In the genomic region with DNA sequence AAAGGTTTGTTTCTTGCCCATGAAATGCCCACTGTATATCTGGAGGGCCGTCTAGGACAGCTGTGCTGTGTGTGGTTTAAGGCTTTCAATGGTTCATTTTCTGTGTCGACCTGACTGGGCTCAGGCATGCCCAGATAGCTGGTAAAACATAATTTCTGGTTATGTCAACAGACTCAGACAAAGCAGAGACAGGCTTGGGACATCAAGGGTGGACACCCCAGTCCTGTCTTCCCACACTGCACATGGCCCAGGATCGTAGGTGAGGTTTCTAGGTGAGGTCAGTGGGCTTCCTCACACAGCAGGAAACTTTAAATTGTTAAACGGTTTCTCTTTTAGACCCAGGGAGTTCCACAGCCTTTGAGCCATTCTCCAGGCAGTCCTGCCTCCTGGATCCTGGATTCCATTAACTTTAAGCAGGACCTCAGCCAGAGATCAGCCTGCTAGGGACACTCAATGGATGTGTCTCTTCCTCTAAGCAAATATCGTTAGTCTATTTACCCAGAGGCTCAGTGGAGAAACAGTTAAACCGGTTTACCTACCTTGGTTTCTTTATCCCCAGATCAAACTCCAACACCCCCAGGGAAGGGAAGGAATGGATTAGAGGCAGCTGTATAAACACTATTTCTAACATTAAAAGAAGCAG, we compare ENCODE assay signal across 10 cellular contexts.
DNase-seq lines count a peak whose midpoint lies in the region; ATAC-seq and TF ChIP-seq lines count a peak whose summit lies in the region.
"Had no signal": no experiment of that assay in that cellular context is flagged by ENCODE, and none has a peak within 500 bp of the region (broad histone marks: within the 10 kb centered on the region; RNA-seq: fewer than 3 reads in every experiment).

No MANE protein-coding gene starts in this region.

- TF ChIP-seq CTCF in left lung (IDR thresholded peaks at IDR 0.05): no peak

- no peaks in the 10 kb centered on the region for H3K36me3 Mint-ChIP-seq in stimulated activated naive B cell treated with anti-CD40 and anti-IgM and Interleukin-4, amounts not matched to agents 10 μg/mL and 1 μg/mL and 100 μg/mL, for 72 hours
- H3K36me3 Mint-ChIP-seq: activated CD4-positive, alpha-beta memory T cell treated with anti-CD3 and anti-CD28 coated beads for 36 hours had no signal

- no peak overlapping the region for H3K4me3 Mint-ChIP-seq in stimulated activated naive B cell treated with anti-CD40 and anti-IgM and Interleukin-4, amounts not matched to agents 10 μg/mL and 1 μg/mL and 100 μg/mL, for 72 hours
- H3K4me3 Mint-ChIP-seq: activated CD4-positive, alpha-beta memory T cell treated with anti-CD3 and anti-CD28 coated beads for 36 hours had no signal

- H3K9me3 ChIP-seq in left lung: no peaks in the 10 kb centered on the region

- H3K4me1 ChIP-seq in left lung: no peaks in the 10 kb centered on the region
- H3K4me1 ChIP-seq: BLaER1 treated with 17β-estradiol and CSF1 and Interleukin-3, amounts not matched to agents 10 nM and 100 nM had no signal

- H3K9me3 Mint-ChIP-seq in stimulated activated naive B cell treated with anti-CD40 and anti-IgM and Interleukin-4, amounts not matched to agents 10 μg/mL and 1 μg/mL and 100 μg/mL, for 72 hours: no peaks in the 10 kb centered on the region
- H3K9me3 Mint-ChIP-seq: activated CD4-positive, alpha-beta memory T cell treated with anti-CD3 and anti-CD28 coated beads for 36 hours had no signal

- H3K27ac ChIP-seq in left lung: no peak overlapping the region
- H3K27ac ChIP-seq: BLaER1 treated with 17β-estradiol and CSF1 and Interleukin-3, amounts not matched to agents 10 nM and 100 nM had no signal

- H3K36me3 ChIP-seq in left lung: no peaks in the 10 kb centered on the region
- H3K36me3 ChIP-seq: BLaER1 treated with 17β-estradiol and CSF1 and Interleukin-3, amounts not matched to agents 10 nM and 100 nM had no signal

- H3K4me1 Mint-ChIP-seq in stimulated activated naive B cell treated with anti-CD40 and anti-IgM and Interleukin-4, amounts not matched to agents 10 μg/mL and 1 μg/mL and 100 μg/mL, for 72 hours: no peaks in the 10 kb centered on the region

- no peaks in the 10 kb centered on the region for H3K27me3 Mint-ChIP-seq in stimulated activated naive B cell treated with anti-CD40 and anti-IgM and Interleukin-4, amounts not matched to agents 10 μg/mL and 1 μg/mL and 100 μg/mL, for 72 hours

- intact Hi-C loops in left lung (cut with DNase I): no loop called here
- intact Hi-C loops in posterior vena cava (cut with DNase I): no loop called here

- ATAC-seq in SK-N-SH treated with all-trans-retinoic acid at 6 μM for 48 hours (peak; percentile 49; the same call in 2 of the 3 replicates), left lung (no peak)
- no peak for ATAC-seq in stimulated activated naive B cell treated with anti-CD40 and anti-IgM and Interleukin-4, amounts not matched to agents 10 μg/mL and 1 μg/mL and 100 μg/mL, for 72 hours (replicated peaks)

- H3K4me3 ChIP-seq in left lung: no peak overlapping the region
- H3K4me3 ChIP-seq: BLaER1 treated with 17β-estradiol and CSF1 and Interleukin-3, amounts not matched to agents 10 nM and 100 nM had no signal

- no peak overlapping the region for H3K27ac Mint-ChIP-seq in stimulated activated naive B cell treated with anti-CD40 and anti-IgM and Interleukin-4, amounts not matched to agents 10 μg/mL and 1 μg/mL and 100 μg/mL, for 72 hours
- H3K27ac Mint-ChIP-seq: activated CD4-positive, alpha-beta memory T cell treated with anti-CD3 and anti-CD28 coated beads for 36 hours had no signal

- no peaks in the 10 kb centered on the region for H3K27me3 ChIP-seq in left lung
- H3K27me3 ChIP-seq: BLaER1 treated with 17β-estradiol and CSF1 and Interleukin-3, amounts not matched to agents 10 nM and 100 nM had no signal

- DNase-seq in DMS153 (lab: John Stamatoyannopoulos, UW): peak; percentile 82
- peak in 2 of 3 experiments; percentile 79 to 94 for DNase-seq in NCI-H1417 (lab: John Stamatoyannopoulos, UW)
- peak; percentile 81 for DNase-seq in islet precursor cell
- DNase-seq in left lung: no peak
- no peak for DNase-seq in midbrain (lab: John Stamatoyannopoulos, UW)
- DNase-seq in stimulated activated naive B cell treated with anti-CD40 and anti-IgM and Interleukin-4, amounts not matched to agents 10 μg/mL and 1 μg/mL and 100 μg/mL, for 72 hours: no peak
- no peak for DNase-seq in posterior vena cava (ENCODE audit: low spot score)
- DNase-seq: activated CD4-positive, alpha-beta memory T cell treated with anti-CD3 and anti-CD28 coated beads for 36 hours had no signal

TF ChIP-seq in SK-N-SH treated with all-trans-retinoic acid at 6 μM for 48 hours, 23 proteins besides CTCF, POLR2A, EP300 and RAD21:
- peak; percentile 49; the same call in 1 of the 2 replicates for TF ChIP-seq TCF4 (CRISPR knock-in tag; IDR thresholded peaks at IDR 0.05; ENCODE audit: borderline replicate concordance)
- no peak for TF ChIP-seq ZFP30 (CRISPR knock-in tag; IDR thresholded peaks at IDR 0.05)

Comparison
In these comparisons a context has a peak if more than half of its experiments do, and no peak if none do; other contexts are left out.
1. DNase-seq: peak in DMS153 (single experiment), NCI-H1417 (2 of 3) and islet precursor cell (single experiment); none in left lung (0 of 2), midbrain (single experiment), stimulated activated naive B cell treated with anti-CD40 and anti-IgM and Interleukin-4, amounts not matched to agents 10 μg/mL and 1 μg/mL and 100 μg/mL, for 72 hours (single experiment) and posterior vena cava (single experiment).